34 cellular contexts compared by ENCODE assay signal in the genomic region with DNA sequence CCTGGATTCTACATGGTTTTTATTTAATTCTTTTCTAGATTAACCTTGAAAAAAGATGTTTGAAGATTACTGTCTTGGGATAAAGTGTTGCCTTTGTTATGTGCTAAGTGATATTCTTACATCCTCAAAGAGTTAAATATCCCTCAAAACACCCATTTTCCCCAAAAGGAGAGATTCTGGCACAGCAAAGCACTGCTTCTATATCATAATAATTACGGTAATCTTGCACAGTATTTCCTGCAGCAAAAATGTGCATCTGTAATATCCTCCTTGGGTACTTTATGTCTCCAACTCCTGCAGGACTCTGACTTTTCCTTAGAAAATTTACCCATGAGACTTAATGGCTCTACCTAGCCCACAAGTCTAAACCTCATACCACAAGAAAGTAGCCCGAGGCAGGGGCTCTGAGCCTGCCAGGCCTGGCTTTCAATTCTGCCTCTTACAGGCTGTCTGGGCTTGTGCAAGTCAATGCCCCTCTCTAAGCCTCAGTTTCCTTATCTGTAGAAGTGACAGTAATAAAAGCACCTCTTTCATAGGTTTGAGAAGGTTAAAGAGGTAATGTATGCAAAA. TPM values are rescaled to one million over a fixed set of nuclear protein-coding genes. Genes with fewer than 3 reads are reported as not detected.
"Had no signal": no experiment of that assay in that cellular context is flagged by ENCODE, and none has a peak within 500 bp of the region (broad histone marks: within the 10 kb centered on the region; RNA-seq: fewer than 3 reads in every experiment).

No MANE protein-coding gene starts in this region.

- ATAC-seq: activated CD8-positive, alpha-beta memory T cell treated with anti-CD3 and anti-CD28 coated beads, Interleukin-2, amount 10 ng/mL, durations not matched to agents 7 days and 5 days; activated CD8-positive, alpha-beta T cell treated with anti-CD3 and anti-CD28 coated beads, Interleukin-2, amount 10 ng/mL, durations not matched to agents 7 days and 5 days; stimulated activated memory B cell treated with anti-CD40 and anti-IgM and Interleukin-4, amounts not matched to agents 10 μg/mL and 1 μg/mL and 100 μg/mL, for 72 hours; stimulated activated naive CD8-positive, alpha-beta T cell treated with anti-CD3 and anti-CD28 coated beads, Interleukin-15, amount 100 ng/mL, for 72 hours had no signal

- H3K4me1 ChIP-seq: adrenal gland, ascending aorta, esophagus squamous epithelium, prostate gland, sigmoid colon, uterus had no signal

- H3K27ac ChIP-seq: adrenal gland, ascending aorta, brain microvascular endothelial cell, esophagus squamous epithelium, neutrophil, ovary, prostate gland, sigmoid colon, uterus had no signal

- DNase-seq: activated CD4-positive, alpha-beta T cell treated with anti-CD3 and anti-CD28 coated beads, Interleukin-2, amount 50 U/mL, for 1 hour; activated CD8-positive, alpha-beta memory T cell treated with anti-CD3 and anti-CD28 coated beads, Interleukin-2, amount 10 ng/mL, durations not matched to agents 7 days and 5 days; activated CD8-positive, alpha-beta T cell treated with anti-CD3 and anti-CD28 coated beads, Interleukin-2, amount 10 ng/mL, durations not matched to agents 7 days and 5 days; activated naive CD4-positive, alpha-beta T cell treated with Interleukin-2 at 50 U/mL for 16 hours; activated naive CD8-positive, alpha-beta T cell treated with anti-CD3 and anti-CD28 coated beads for 36 hours; activated T-cell treated with anti-CD3 and anti-CD28 coated beads, Interleukin-2, amount 50 U/mL, for 48 hours; adrenal gland; brain microvascular endothelial cell; central memory CD4-positive, alpha-beta T cell; effector CD4-positive, alpha-beta T cell; esophagus squamous epithelium; head of caudate nucleus; hippocampal formation; naive B cell; nephron progenitor cell; ovary; retina; sigmoid colon; stimulated activated CD4-positive, alpha-beta T cell treated with anti-CD3 and anti-CD28 coated beads, Interleukin-1b, Interleukin-23, amount 100 ng/mL, for 48 hours; stimulated activated CD4-positive, alpha-beta T cell treated with anti-CD3 and anti-CD28 coated beads, Interleukin-4, amount 100 ng/mL, for 4 hours; stimulated activated CD8-positive, alpha-beta memory T cell treated with anti-CD3 and anti-CD28 coated beads, Interleukin-4, amount 100 ng/mL, for 48 hours; stimulated activated naive CD8-positive, alpha-beta T cell treated with anti-CD3 and anti-CD28 coated beads, Interleukin-15, amount 100 ng/mL, for 72 hours; substantia nigra; T1000; uterus had no signal

- H3K27me3 ChIP-seq: adrenal gland, ascending aorta, brain microvascular endothelial cell, ovary, sigmoid colon, uterus had no signal

- H3K4me2 ChIP-seq: smooth muscle cell had no signal

- H3K36me3 ChIP-seq: adrenal gland, ascending aorta, brain microvascular endothelial cell, esophagus squamous epithelium, neutrophil, ovary, prostate gland, sigmoid colon, uterus had no signal

- H3K9me3 ChIP-seq: adrenal gland, ascending aorta, esophagus squamous epithelium, neutrophil, ovary, prostate gland, sigmoid colon, uterus had no signal

- H3K4me3 ChIP-seq: adrenal gland, ascending aorta, esophagus squamous epithelium, ovary, prostate gland, sigmoid colon, smooth muscle cell, uterus had no signal

RNA-seq across cellular contexts. Expression of gene SVOP, which starts 45.8 kb away (rescaled TPM):
- total RNA-seq: activated CD8-positive, alpha-beta memory T cell treated with anti-CD3 and anti-CD28 coated beads, Interleukin-2, amount 10 ng/mL, durations not matched to agents 7 days and 5 days; activated CD8-positive, alpha-beta T cell treated with anti-CD3 and anti-CD28 coated beads, Interleukin-2, amount 10 ng/mL, durations not matched to agents 7 days and 5 days; activated naive CD8-positive, alpha-beta T cell treated with anti-CD3 and anti-CD28 coated beads for 36 hours; activated T-helper 2 cell treated with anti-CD3 and anti-CD28 coated beads, Interferon-gamma antibody, Interleukin-2, Interleukin-4, amounts not matched to agents 10 μg/mL and 5 μg/mL and 100 μg/mL, durations not matched to agents 14 hours and 24 hours and 36 hours; ascending aorta; esophagus squamous epithelium; kidney epithelial cell; lower leg skin; mesothelial cell of epicardium; ovary; smooth muscle cell had no signal
- polyA plus RNA-seq: ovary, smooth muscle cell had no signal
